Comparison of ENCODE assay signal across 21 cellular contexts in the genomic region with DNA sequence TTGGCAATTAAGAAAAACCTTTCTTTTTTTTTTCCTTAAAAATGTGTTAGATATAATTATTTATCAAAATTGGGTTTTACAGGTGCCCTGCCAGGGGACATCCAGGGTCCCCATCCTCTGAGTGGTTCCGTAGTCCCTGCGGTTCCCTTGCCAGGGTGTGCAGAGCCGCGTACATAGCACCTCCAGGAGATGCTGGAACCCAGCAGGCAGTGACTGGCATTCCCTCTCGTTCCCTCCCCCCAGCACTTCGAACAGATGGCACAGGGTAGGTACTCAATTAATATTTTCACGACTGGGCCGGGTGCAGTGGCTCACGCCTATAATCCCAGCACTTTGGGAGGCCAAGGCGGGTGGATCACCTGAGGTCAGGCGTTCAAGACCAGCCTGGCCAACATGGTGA.
DNase-seq lines count a peak whose midpoint lies in the region; ATAC-seq and TF ChIP-seq lines count a peak whose summit lies in the region.
"Had no signal": no experiment of that assay in that cellular context is flagged by ENCODE, and none has a peak within 500 bp of the region (broad histone marks: within the 10 kb centered on the region; RNA-seq: fewer than 3 reads in every experiment).

No MANE protein-coding gene starts in this region.

- H3K14ac ChIP-seq in IMR-90 (replicated peaks; ENCODE audit: low read depth, low read length): no peak overlapping the region

- no peak overlapping the region for H2AK9ac ChIP-seq in IMR-90 (replicated peaks; ENCODE audit: low read depth, low read length, poor library complexity)

- no peak overlapping the region for H3K4ac ChIP-seq in IMR-90 (ENCODE audit: low read depth, low read length)

- intact Hi-C loops in IMR-90 (cut with micrococcal nuclease) (no loop called here), stomach (cut with DNase I; ENCODE audit: low total_unique reads) (no loop called here)

- TF ChIP-seq POLR2A in IMR-90 (IDR thresholded peaks at IDR 0.05; ENCODE audit: low read depth, low read length) (no peak), stomach (IDR thresholded peaks at IDR 0.05) (no peak)

- H3K27ac Mint-ChIP-seq in osteocyte (ENCODE audit: unreplicated experiment): peak overlapping the region; percentile 18
- H3K27ac Mint-ChIP-seq in stimulated activated naive CD8-positive, alpha-beta T cell treated with anti-CD3 and anti-CD28 coated beads, Interleukin-15, amount 100 ng/mL, for 72 hours: no peak overlapping the region
- H3K27ac Mint-ChIP-seq: B cell, CD14-positive monocyte had no signal

- no peak overlapping the region for H2BK20ac ChIP-seq in IMR-90 (ENCODE audit: low read depth, low read length)

- H2AK5ac ChIP-seq in IMR-90 (ENCODE audit: low read depth, low read length): peak overlapping the region; percentile 78; the same call in 1 of the 2 replicates

- in situ Hi-C loops in IMR-90 (cut with MboI; ENCODE audit: low sequenced_read_pairs) (no loop called here), brain microvascular endothelial cell (cut with HindIII; ENCODE audit: low pct_ligation_motif_present, low sequenced_read_pairs) (no loop called here)

- H2AFZ ChIP-seq in IMR-90 (replicated peaks; ENCODE audit: low read length, poor library complexity): no peak overlapping the region

- H3K36me3 ChIP-seq in IMR-90 (ENCODE audit: control insufficient read depth, insufficient read depth, low read length): peaks cover 8% of the 10 kb centered on the region
- H3K36me3 ChIP-seq in brain microvascular endothelial cell (replicated peaks): peaks cover 29% of the 10 kb centered on the region
- H3K36me3 ChIP-seq in stomach: no peaks in the 10 kb centered on the region
- H3K36me3 ChIP-seq: Peyer's patch had no signal

- ATAC-seq in IMR-90 (ENCODE audit: low read depth): no peak
- no peak for ATAC-seq in HG03097 (IDR thresholded peaks at IDR 0.05; ENCODE audit: low FRiP score, unreplicated experiment)
- no peak for ATAC-seq in stimulated activated naive CD8-positive, alpha-beta T cell treated with anti-CD3 and anti-CD28 coated beads, Interleukin-15, amount 100 ng/mL, for 72 hours
- ATAC-seq: A549, HepG2 had no signal

- H3K9me3 ChIP-seq in IMR-90 (ENCODE audit: control insufficient read depth, insufficient read depth, low read length) (no peaks in the 10 kb centered on the region), stomach (no peaks in the 10 kb centered on the region)
- H3K9me3 ChIP-seq: A549, Peyer's patch, SJCRH30 had no signal

- no peak overlapping the region for H4K91ac ChIP-seq in IMR-90 (ENCODE audit: insufficient read depth, low read depth, low read length)

- H3K27ac ChIP-seq in IMR-90 (ENCODE audit: insufficient read depth, low read length): peak overlapping the region; percentile 22; the same call in 1 of the 2 replicates
- peak overlapping the region; percentile 36 for H3K27ac ChIP-seq in brain microvascular endothelial cell
- H3K27ac ChIP-seq in stomach: peak overlapping the region in 3 of 5 donors; percentile 28 to 92 (median 67)
- H3K27ac ChIP-seq: A549, SJCRH30 had no signal

- H4K20me1 ChIP-seq in IMR-90 (ENCODE audit: insufficient read depth, low read length): peaks cover 65% of the 10 kb centered on the region

- H2BK120ac ChIP-seq in IMR-90 (ENCODE audit: low read depth, low read length): no peak overlapping the region

- no peak overlapping the region for H4K8ac ChIP-seq in IMR-90 (ENCODE audit: low read depth in 2 of 2, low read length in 2 of 2)

- no peak overlapping the region for H3K23ac ChIP-seq in IMR-90 (ENCODE audit: low read depth, low read length)

- dilution Hi-C loops in IMR-90 (cut with HindIII; ENCODE audit: low sequenced_read_pairs, unreplicated experiment): no loop called here

- DNase-seq in IMR-90: no peak
- DNase-seq in brain microvascular endothelial cell: no peak
- DNase-seq in osteocyte (ENCODE audit: extremely low spot score, unreplicated experiment): no peak
- no peak for DNase-seq in stomach
- DNase-seq in NCI-H2227 treated with DMSO at 0.1 percent for 48 hours (lab: John Stamatoyannopoulos, UW): no peak
- DNase-seq in mesenteric fat pad (ENCODE audit: low spot score): no peak
- no peak for DNase-seq in stimulated activated naive CD8-positive, alpha-beta T cell treated with anti-CD3 and anti-CD28 coated beads, Interleukin-15, amount 100 ng/mL, for 72 hours
- DNase-seq: KBM-7, NCI-H1092 treated with DMSO at 0.1 percent for 48 hours, NCI-H1436 treated with DMSO at 0.1 percent for 48 hours, NCI-H1930, NCI-H226, NCI-H510A treated with DMSO at 0.1 percent for 48 hours, NCI-H82, Peyer's patch, SJCRH30 had no signal

- no peak overlapping the region for H3K9ac ChIP-seq in IMR-90 (ENCODE audit: low read depth, low read length)

- CTCF ChIA-PET in IMR-90 (lab: Yijun Ruan, JAX): interaction anchor here (0.7 kb wide), 1 partner anchor 23 kb away, joined by 3 read pairs; no protein-coding TSS in a partner anchor

- peaks cover 21 to 74% of the 10 kb centered on the region in 2 experiments for H3K79me1 ChIP-seq in IMR-90 (ENCODE audit: low read depth in 1 of 2, low read length in 2 of 2)

- TF ChIP-seq CTCF in IMR-90 (conservative IDR thresholded peaks at IDR 0.05; ENCODE audit: low read depth, low read length) (no peak), brain microvascular endothelial cell (IDR thresholded peaks at IDR 0.05; ENCODE audit: low read depth, low read length, missing control alignments) (no peak), osteocyte (IDR thresholded peaks at IDR 0.05) (no peak), stomach (IDR thresholded peaks at IDR 0.05) (no peak)

- H3K4me2 ChIP-seq in IMR-90 (ENCODE audit: low read depth, low read length): no peak overlapping the region
- H3K4me2 ChIP-seq: A549 had no signal

- H3K18ac ChIP-seq in IMR-90 (ENCODE audit: low read depth, low read length): 0 out of 2 replicates have a peak overlapping the region, but pooled peaks have one; percentile 18

- H3K4me3 Mint-ChIP-seq in osteocyte (ENCODE audit: unreplicated experiment): no peak overlapping the region
- H3K4me3 Mint-ChIP-seq in stimulated activated naive CD8-positive, alpha-beta T cell treated with anti-CD3 and anti-CD28 coated beads, Interleukin-15, amount 100 ng/mL, for 72 hours: no peak overlapping the region
- H3K4me3 Mint-ChIP-seq: B cell had no signal

- POLR2A ChIA-PET in IMR-90 (lab: Charles Lee; ENCODE audit: unreplicated experiment): no interaction called here

- H3K4me1 Mint-ChIP-seq in osteocyte (ENCODE audit: unreplicated experiment): peaks cover 68% of the 10 kb centered on the region
- no peaks in the 10 kb centered on the region for H3K4me1 Mint-ChIP-seq in stimulated activated naive CD8-positive, alpha-beta T cell treated with anti-CD3 and anti-CD28 coated beads, Interleukin-15, amount 100 ng/mL, for 72 hours
- H3K4me1 Mint-ChIP-seq: B cell had no signal

- H3K56ac ChIP-seq in IMR-90 (ENCODE audit: extremely low read depth, insufficient read depth, low read length): no peak overlapping the region

- peaks cover 27% of the 10 kb centered on the region for H3K4me1 ChIP-seq in IMR-90 (ENCODE audit: control insufficient read depth, insufficient read depth, low read length)
- peaks cover 0 to 26% (median 16%) of the 10 kb centered on the region in 4 donors for H3K4me1 ChIP-seq in stomach

- H3K36me3 Mint-ChIP-seq in osteocyte (ENCODE audit: unreplicated experiment): peaks cover 10% of the 10 kb centered on the region
- H3K36me3 Mint-ChIP-seq: CD14-positive monocyte had no signal

- no TSS peak for BruUV-seq in IMR-90 (replicated peaks; lab: Mats Ljungman, UMichigan)

- H2BK5ac ChIP-seq in IMR-90 (ENCODE audit: low read depth, low read length, poor library complexity, severe bottlenecking): no peak overlapping the region

- H3K9me1 ChIP-seq in IMR-90 (ENCODE audit: insufficient read depth, low read length): peaks cover 15% of the 10 kb centered on the region

- no peaks in the 10 kb centered on the region for H3K9me3 Mint-ChIP-seq in osteocyte (ENCODE audit: unreplicated experiment)
- no peaks in the 10 kb centered on the region for H3K9me3 Mint-ChIP-seq in stimulated activated naive CD8-positive, alpha-beta T cell treated with anti-CD3 and anti-CD28 coated beads, Interleukin-15, amount 100 ng/mL, for 72 hours
- H3K9me3 Mint-ChIP-seq: CD14-positive monocyte had no signal

- no peaks in the 10 kb centered on the region for H3K27me3 Mint-ChIP-seq in osteocyte (ENCODE audit: unreplicated experiment)
- peaks cover 47% of the 10 kb centered on the region for H3K27me3 Mint-ChIP-seq in stimulated activated naive CD8-positive, alpha-beta T cell treated with anti-CD3 and anti-CD28 coated beads, Interleukin-15, amount 100 ng/mL, for 72 hours

- no peak overlapping the region; the same call in 1 of the 2 replicates for H4K5ac ChIP-seq in IMR-90 (ENCODE audit: low read depth, low read length)

- no peak for TF ChIP-seq EP300 in stomach (IDR thresholded peaks at IDR 0.05)

- H2BK15ac ChIP-seq in IMR-90 (ENCODE audit: low read depth, low read length): no peak overlapping the region

- WGBS in IMR-90 (ENCODE audit: extremely low coverage in 2 of 2, insufficient read length in 1 of 2), 2 experiments: 100% methylated on average over 1 of the region's 11 CpGs; no CpG with 5 or more reads in 1 of the 2 experiments
- 82 to 95% (median 90%) methylated on average over 11 of the region's 11 CpGs for WGBS in stomach, 5 donors

- H3K4me3 ChIP-seq in IMR-90 (ENCODE audit: insufficient read depth, low read depth, low read length) (no peak overlapping the region), brain microvascular endothelial cell (ENCODE audit: low read depth, low read length) (no peak overlapping the region), stomach (no peak overlapping the region)
- H3K4me3 ChIP-seq: A549, Peyer's patch, SJCRH30 had no signal

- no peak for TF ChIP-seq RAD21 in IMR-90 (IDR thresholded peaks at IDR 0.05; ENCODE audit: low read length)

- H3K27me3 ChIP-seq in IMR-90 (ENCODE audit: control insufficient read depth, insufficient read depth, low read length) (no peaks in the 10 kb centered on the region), brain microvascular endothelial cell (replicated peaks) (no peaks in the 10 kb centered on the region), stomach (no peaks in the 10 kb centered on the region)
- H3K27me3 ChIP-seq: Peyer's patch, SJCRH30 had no signal

TF ChIP-seq in IMR-90, 13 proteins besides CTCF, POLR2A, EP300 and RAD21 (continues in another document):
- TF ChIP-seq FOS (IDR thresholded peaks at IDR 0.05; ENCODE audit: low read depth, low read length): no peak
- no peak for TF ChIP-seq ELK1 (IDR thresholded peaks at IDR 0.05; ENCODE audit: borderline replicate concordance, low read depth, low read length)
- no peak for TF ChIP-seq SMC3 (IDR thresholded peaks at IDR 0.05; ENCODE audit: low read depth, low read length)
- no peak for TF ChIP-seq CEBPB (IDR thresholded peaks at IDR 0.05; ENCODE audit: low read depth, low read length)
